ENCODE assay signal across 8 cellular contexts in the genomic region with DNA sequence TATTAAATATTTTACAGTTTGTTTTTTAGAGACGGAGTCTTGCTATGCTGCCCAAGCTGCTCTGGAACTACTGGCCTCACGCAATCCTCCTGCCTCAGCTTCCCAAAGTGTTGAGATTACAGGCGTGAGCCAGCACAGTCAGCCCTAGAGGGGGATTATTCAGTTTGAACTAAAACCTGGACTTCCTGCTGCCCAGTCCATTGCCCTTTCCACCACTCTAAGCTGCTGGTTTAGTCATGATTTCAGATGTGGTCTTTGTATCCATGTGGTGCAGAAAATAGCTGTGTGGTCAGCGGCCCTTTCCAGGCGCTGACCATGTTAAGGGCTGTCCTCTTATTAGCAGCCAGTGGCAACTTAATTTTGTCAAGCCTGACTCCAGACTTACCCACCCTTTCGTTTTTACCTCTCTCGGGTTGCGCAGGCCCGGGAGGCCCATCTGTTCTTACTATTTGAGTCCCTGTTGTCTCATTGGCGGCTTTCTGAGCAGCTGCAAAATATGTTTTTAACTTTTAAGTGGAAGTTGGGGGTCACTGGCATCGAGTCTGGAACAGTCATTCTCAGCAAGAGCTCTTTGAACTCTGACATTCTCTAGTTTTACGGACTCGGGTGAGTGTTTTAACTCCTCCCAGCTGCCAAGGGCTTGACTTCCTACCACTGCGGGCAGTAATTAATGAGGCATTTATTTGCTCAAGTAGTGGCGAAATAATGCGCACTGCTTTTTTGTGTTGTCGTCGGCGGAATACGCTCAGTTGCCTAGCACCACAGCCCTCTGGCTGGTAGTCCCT. TPM values are rescaled to one million over a fixed set of nuclear protein-coding genes. Genes with fewer than 3 reads are reported as not detected.
DNase-seq lines count a peak whose midpoint lies in the region; ATAC-seq and TF ChIP-seq lines count a peak whose summit lies in the region.

No MANE protein-coding gene starts in this region.

- DNase-seq in GM12865 (ENCODE audit: low read depth): peak; percentile 59
- peak; percentile 86 for DNase-seq in NCI-H1092 treated with DMSO at 0.1 percent for 48 hours (lab: John Stamatoyannopoulos, UW)
- peak; percentile 39 for DNase-seq in activated CD4-positive, CD25-positive, alpha-beta regulatory T cell treated with anti-CD3 and anti-CD28 coated beads, Interleukin-2, amount 50 U/mL, for 72 hours
- no peak for DNase-seq in dorsolateral prefrontal cortex
- DNase-seq in lung microvascular endothelial cell (ENCODE audit: low read depth in 2 of 2): peak; percentile 39 to 45
- DNase-seq in stimulated activated naive CD8-positive, alpha-beta T cell treated with anti-CD3 and anti-CD28 coated beads, Interleukin-15, Interleukin-2, amounts not matched to agents 100 U/mL and 50 U/mL, for 24 hours: peak; percentile 29
- no peak for DNase-seq in LoVo (ENCODE audit: low spot score)

- TF ChIP-seq CTCF in GM12865 (IDR thresholded peaks at IDR 0.05; ENCODE audit: insufficient read depth, low read depth, low read length, missing control alignments) (no peak), HEK293 (tag by site-specific recombination; IDR thresholded peaks at IDR 0.05) (no peak), dorsolateral prefrontal cortex (IDR thresholded peaks at IDR 0.05 in 54 of 56, conservative IDR thresholded peaks at IDR 0.05 in 2 of 56; ENCODE audit: low read depth in 1 of 56, partially characterized antibody in 56 of 56) (no peak)

- peaks cover 0 to 14% (median 0%) of the 10 kb centered on the region in 45 donors for H3K27me3 ChIP-seq in dorsolateral prefrontal cortex

- H3K27ac ChIP-seq in HEK293 (ENCODE audit: extremely low read depth, low read depth, low read length) (peak overlapping the region; percentile 72), dorsolateral prefrontal cortex (peak overlapping the region in 58 of 59 donors; percentile 27 to 94 (median 84))

- CTCF ChIA-PET in HEK293 (lab: Yijun Ruan, JAX): interaction anchor here (0.5 to 1.0 kb wide), 3 partner anchors 17 to 321 kb away, joined by 3 to 4 read pairs (median 3); no protein-coding TSS in a partner anchor

- intact Hi-C loops in dorsolateral prefrontal cortex (cut with DNase I): loop anchor here in 1 of 2 donors (10.0 kb wide), 2 partner anchors 241 to 501 kb away; partner anchors contain the start of gene CD99L2

- peak; percentile 40 for ATAC-seq in stimulated activated naive CD8-positive, alpha-beta T cell treated with anti-CD3 and anti-CD28 coated beads, Interleukin-15, Interleukin-2, amounts not matched to agents 100 U/mL and 50 U/mL, for 24 hours

- POLR2A ChIA-PET in HEK293 (lab: Yijun Ruan, JAX): interaction anchor here (0.8 kb wide), 1 partner anchor 9 kb away, joined by 3 read pairs; no protein-coding TSS in a partner anchor

- H3K4me3 ChIP-seq in GM12865 (ENCODE audit: low read depth, low read length) (peak overlapping the region; percentile 80), HEK293 (ENCODE audit: low read depth, low read length) (peak overlapping the region; percentile 30), dorsolateral prefrontal cortex (peak overlapping the region; percentile 32 to 88 (median 76))

- peaks cover 6% of the 10 kb centered on the region; the same call in 1 of the 2 replicates for H3K4me1 ChIP-seq in HEK293 (ENCODE audit: control insufficient read depth, insufficient read depth, low read length)

- no peaks in the 10 kb centered on the region for H3K9me3 ChIP-seq in HEK293 (ENCODE audit: control insufficient read depth, insufficient read depth, low read depth, low read length)

- no peaks in the 10 kb centered on the region for H3K36me3 ChIP-seq in HEK293 (ENCODE audit: control insufficient read depth in 2 of 2, insufficient read depth in 1 of 2, low read length in 2 of 2)

TF ChIP-seq in HEK293, 187 proteins besides CTCF, POLR2A, EP300 and RAD21:
- TF ChIP-seq ZNF654 (tag by site-specific recombination; IDR thresholded peaks at IDR 0.05; ENCODE audit: low read depth) (no peak), ZNF777 (tag by site-specific recombination; IDR thresholded peaks at IDR 0.05; ENCODE audit: borderline replicate concordance) (no peak), ZNF660 (tag by site-specific recombination; IDR thresholded peaks at IDR 0.05) (0 out of 2 replicates have a peak, but pooled peaks have one; percentile 12), ZBTB8A (tag by site-specific recombination; IDR thresholded peaks at IDR 0.05) (no peak)
- TF ChIP-seq, protein P1, sequence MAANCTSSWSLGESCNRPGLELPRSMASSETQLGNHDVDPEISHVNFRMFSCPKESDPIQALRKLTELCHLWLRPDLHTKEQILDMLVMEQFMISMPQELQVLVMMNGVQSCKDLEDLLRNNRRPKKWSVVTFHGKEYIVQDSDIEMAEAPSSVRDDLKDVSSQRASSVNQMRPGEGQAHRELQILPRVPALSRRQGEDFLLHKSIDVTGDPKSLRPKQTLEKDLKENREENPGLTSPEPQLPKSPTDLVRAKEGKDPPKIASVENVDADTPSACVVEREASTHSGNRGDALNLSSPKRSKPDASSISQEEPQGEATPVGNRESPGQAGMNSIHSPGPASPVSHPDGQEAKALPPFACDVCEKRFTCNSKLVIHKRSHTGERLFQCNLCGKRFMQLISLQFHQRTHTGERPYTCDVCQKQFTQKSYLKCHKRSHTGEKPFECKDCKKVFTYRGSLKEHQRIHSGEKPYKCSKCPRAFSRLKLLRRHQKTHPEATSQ (tag by site-specific recombination; IDR thresholded peaks at IDR 0.05): no peak
- TF ChIP-seq, protein P2, sequence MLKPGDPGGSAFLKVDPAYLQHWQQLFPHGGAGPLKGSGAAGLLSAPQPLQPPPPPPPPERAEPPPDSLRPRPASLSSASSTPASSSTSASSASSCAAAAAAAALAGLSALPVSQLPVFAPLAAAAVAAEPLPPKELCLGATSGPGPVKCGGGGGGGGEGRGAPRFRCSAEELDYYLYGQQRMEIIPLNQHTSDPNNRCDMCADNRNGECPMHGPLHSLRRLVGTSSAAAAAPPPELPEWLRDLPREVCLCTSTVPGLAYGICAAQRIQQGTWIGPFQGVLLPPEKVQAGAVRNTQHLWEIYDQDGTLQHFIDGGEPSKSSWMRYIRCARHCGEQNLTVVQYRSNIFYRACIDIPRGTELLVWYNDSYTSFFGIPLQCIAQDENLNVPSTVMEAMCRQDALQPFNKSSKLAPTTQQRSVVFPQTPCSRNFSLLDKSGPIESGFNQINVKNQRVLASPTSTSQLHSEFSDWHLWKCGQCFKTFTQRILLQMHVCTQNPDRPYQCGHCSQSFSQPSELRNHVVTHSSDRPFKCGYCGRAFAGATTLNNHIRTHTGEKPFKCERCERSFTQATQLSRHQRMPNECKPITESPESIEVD (tag by site-specific recombination; IDR thresholded peaks at IDR 0.05): no peak

RNA-seq across cellular contexts. Expression of gene VMA21, which starts 0.8 kb away (rescaled TPM):
- total RNA-seq in dorsolateral prefrontal cortex (10 to 100 TPM; 19.6 to 44.8 (median 33.2) TPM), lung microvascular endothelial cell (38.4 and 48.0 TPM in 2 replicates)

Comparison
In these comparisons a context has a peak if more than half of its experiments do, and no peak if none do; other contexts are left out.
1. DNase-seq: peak in GM12865 (single experiment), NCI-H1092 treated with DMSO at 0.1 percent for 48 hours (single experiment), activated CD4-positive, CD25-positive, alpha-beta regulatory T cell treated with anti-CD3 and anti-CD28 coated beads, Interleukin-2, amount 50 U/mL, for 72 hours (single experiment), lung microvascular endothelial cell (2 of 2) and stimulated activated naive CD8-positive, alpha-beta T cell treated with anti-CD3 and anti-CD28 coated beads, Interleukin-15, Interleukin-2, amounts not matched to agents 100 U/mL and 50 U/mL, for 24 hours (single experiment); none in dorsolateral prefrontal cortex (0 of 10) and LoVo (single experiment).
2. H3K4me3 ChIP-seq: peak in every context shown above with its lines; median percentile 80 in GM12865; 76 in dorsolateral prefrontal cortex; 30 in HEK293.